Comparison of ENCODE assay signal across 1 cellular context in the genomic region with DNA sequence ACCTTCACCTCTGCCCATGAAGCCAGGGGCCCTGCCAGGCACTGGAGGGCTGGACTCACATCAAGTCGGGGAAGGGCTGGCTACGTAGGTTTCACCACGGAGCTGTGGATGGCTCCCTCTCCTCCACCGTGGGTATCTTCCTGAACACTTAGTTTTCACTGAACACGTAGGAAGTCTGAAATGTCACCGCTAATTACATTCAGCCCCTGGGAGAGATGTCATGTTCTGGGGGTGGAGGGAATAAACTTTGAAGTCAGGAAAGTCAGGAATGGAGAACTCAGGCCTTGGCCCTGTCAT.
TF ChIP-seq lines count a peak whose summit lies in the region.

No MANE protein-coding gene starts in this region.

TF ChIP-seq in SK-N-SH, 30 proteins besides CTCF, POLR2A, EP300 and RAD21:
- TF ChIP-seq, protein P1, sequence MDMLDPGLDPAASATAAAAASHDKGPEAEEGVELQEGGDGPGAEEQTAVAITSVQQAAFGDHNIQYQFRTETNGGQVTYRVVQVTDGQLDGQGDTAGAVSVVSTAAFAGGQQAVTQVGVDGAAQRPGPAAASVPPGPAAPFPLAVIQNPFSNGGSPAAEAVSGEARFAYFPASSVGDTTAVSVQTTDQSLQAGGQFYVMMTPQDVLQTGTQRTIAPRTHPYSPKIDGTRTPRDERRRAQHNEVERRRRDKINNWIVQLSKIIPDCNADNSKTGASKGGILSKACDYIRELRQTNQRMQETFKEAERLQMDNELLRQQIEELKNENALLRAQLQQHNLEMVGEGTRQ (IDR thresholded peaks at IDR 0.05; ENCODE audit: borderline replicate concordance, low read depth, low read length), result no peak
- TF ChIP-seq NFIC (IDR thresholded peaks at IDR 0.05; ENCODE audit: borderline replicate concordance) (no peak), TAF1 (IDR thresholded peaks at IDR 0.05; ENCODE audit: borderline replicate concordance, low read depth, low read length) (no peak), SIN3A (IDR thresholded peaks at IDR 0.05; ENCODE audit: borderline replicate concordance, low read depth, low read length) (no peak), FOSL2 (IDR thresholded peaks at IDR 0.05; ENCODE audit: borderline replicate concordance, low read depth) (no peak), TCF12 (IDR thresholded peaks at IDR 0.05) (no peak), TEAD4 (IDR thresholded peaks at IDR 0.05; ENCODE audit: borderline replicate concordance, insufficient read depth) (no peak), USF1 (IDR thresholded peaks at IDR 0.05; ENCODE audit: borderline replicate concordance, low read depth) (no peak), MEF2A (IDR thresholded peaks at IDR 0.05; ENCODE audit: borderline replicate concordance, low read depth) (no peak), NRF1 (IDR thresholded peaks at IDR 0.05; ENCODE audit: low read depth, low read length) (no peak), MXI1 (IDR thresholded peaks at IDR 0.05; ENCODE audit: low read depth, low read length) (no peak), YY1 (IDR thresholded peaks at IDR 0.05; ENCODE audit: low read depth) (no peak), IRF3 (IDR thresholded peaks at IDR 0.05; ENCODE audit: low read depth, low read length) (no peak), FOXJ3 (CRISPR knock-in tag; IDR thresholded peaks at IDR 0.05) (no peak), ELF1 (IDR thresholded peaks at IDR 0.05) (no peak), RFX5 (IDR thresholded peaks at IDR 0.05; ENCODE audit: low read length) (no peak), ZBTB33 (IDR thresholded peaks at IDR 0.05; ENCODE audit: borderline replicate concordance, low read depth) (no peak), SMC3 (IDR thresholded peaks at IDR 0.05; ENCODE audit: low read depth, low read length) (no peak), RCOR1 (IDR thresholded peaks at IDR 0.05; ENCODE audit: low read length) (no peak)
- TF ChIP-seq, protein P2, sequence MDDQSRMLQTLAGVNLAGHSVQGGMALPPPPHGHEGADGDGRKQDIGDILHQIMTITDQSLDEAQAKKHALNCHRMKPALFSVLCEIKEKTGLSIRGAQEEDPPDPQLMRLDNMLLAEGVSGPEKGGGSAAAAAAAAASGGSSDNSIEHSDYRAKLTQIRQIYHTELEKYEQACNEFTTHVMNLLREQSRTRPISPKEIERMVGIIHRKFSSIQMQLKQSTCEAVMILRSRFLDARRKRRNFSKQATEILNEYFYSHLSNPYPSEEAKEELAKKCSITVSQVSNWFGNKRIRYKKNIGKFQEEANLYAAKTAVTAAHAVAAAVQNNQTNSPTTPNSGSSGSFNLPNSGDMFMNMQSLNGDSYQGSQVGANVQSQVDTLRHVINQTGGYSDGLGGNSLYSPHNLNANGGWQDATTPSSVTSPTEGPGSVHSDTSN (IDR thresholded peaks at IDR 0.05), result no peak
TF ChIP-seq in SK-N-SH: peak in this region for 0.
